Comparison of ENCODE assay signal across 1 cellular context in genomic region chr1:58687516-58687915, GRCh38.
TF ChIP-seq lines count a peak whose summit lies in the region.

No MANE protein-coding gene starts in this region.

TF ChIP-seq in HepG2, 621 proteins besides CTCF, POLR2A, EP300 and RAD21:
- TF ChIP-seq GMEB2 (CRISPR knock-in tag; IDR thresholded peaks at IDR 0.05; ENCODE audit: low read depth) (no peak), ZNF790 (CRISPR knock-in tag; IDR thresholded peaks at IDR 0.05; ENCODE audit: borderline replicate concordance) (no peak), RERE (CRISPR knock-in tag; IDR thresholded peaks at IDR 0.05; ENCODE audit: low read depth) (no peak), TRIM24 (CRISPR knock-in tag; IDR thresholded peaks at IDR 0.05) (no peak), ZNF263 (CRISPR knock-in tag; IDR thresholded peaks at IDR 0.05) (no peak), FOXK1 (CRISPR knock-in tag; IDR thresholded peaks at IDR 0.05; ENCODE audit: borderline replicate concordance, low read depth) (no peak), REL (CRISPR knock-in tag; conservative IDR thresholded peaks at IDR 0.05) (no peak), BATF2 (CRISPR knock-in tag; IDR thresholded peaks at IDR 0.05) (no peak), ZNF839 (CRISPR knock-in tag; IDR thresholded peaks at IDR 0.05; ENCODE audit: borderline replicate concordance) (no peak), ZSCAN20 (CRISPR knock-in tag; IDR thresholded peaks at IDR 0.05; ENCODE audit: borderline replicate concordance) (no peak)
